Comparison of ENCODE assay signal across 23 cellular contexts in the genomic region with DNA sequence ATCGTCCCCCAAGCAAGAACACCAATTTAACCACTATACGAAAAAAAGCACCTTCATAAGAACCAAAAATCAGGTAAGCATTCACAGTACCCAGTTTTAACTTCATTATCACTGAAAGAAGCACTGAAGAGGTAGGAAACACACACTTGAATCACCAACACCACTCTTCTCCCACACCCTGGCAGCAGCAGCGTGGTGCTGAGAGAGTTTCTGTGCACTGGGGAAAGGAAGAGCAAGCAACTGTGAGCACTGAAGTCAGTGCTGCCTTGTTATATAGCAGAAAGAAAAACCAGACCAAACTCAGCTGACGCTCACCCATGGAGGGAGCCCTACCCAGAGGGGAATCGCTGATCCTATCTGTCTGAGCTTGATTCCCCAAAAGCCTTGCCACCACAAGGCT.
DNase-seq lines count a peak whose midpoint lies in the region; ATAC-seq and TF ChIP-seq lines count a peak whose summit lies in the region.
"Had no signal": no experiment of that assay in that cellular context is flagged by ENCODE, and none has a peak within 500 bp of the region (broad histone marks: within the 10 kb centered on the region; RNA-seq: fewer than 3 reads in every experiment).

No MANE protein-coding gene starts in this region.

- no peak overlapping the region for H2BK12ac ChIP-seq in mesenchymal stem cell (ENCODE audit: low read length in 2 of 2)

- H2BK5ac ChIP-seq in mesenchymal stem cell (ENCODE audit: low read depth, low read length, poor library complexity, severe bottlenecking), result no peak overlapping the region

- H3K23ac ChIP-seq in mesenchymal stem cell (ENCODE audit: low read length in 2 of 2), result no peak overlapping the region

- no peak overlapping the region for H2BK15ac ChIP-seq in mesenchymal stem cell (ENCODE audit: low read depth, poor library complexity, severe bottlenecking)

- H4K91ac ChIP-seq in mesenchymal stem cell (ENCODE audit: low read length), result no peak overlapping the region

- H3K27me3 Mint-ChIP-seq in activated CD8-positive, alpha-beta T cell treated with anti-CD3 and anti-CD28 coated beads for 36 hours, result no peaks in the 10 kb centered on the region
- H3K27me3 Mint-ChIP-seq: CD4-positive, alpha-beta memory T cell; CD4-positive, CD25-positive, alpha-beta regulatory T cell had no signal

- POLR2A ChIA-PET in activated CD8-positive, alpha-beta T cell treated with anti-CD3 and anti-CD28 coated beads for 36 hours (lab: Charles Lee), result no interaction called here

- CTCF ChIA-PET in activated CD8-positive, alpha-beta T cell treated with anti-CD3 and anti-CD28 coated beads for 36 hours (lab: Charles Lee), result interaction anchor here (1.6 to 2.3 kb wide), 2 partner anchors 12 to 125 kb away, joined by 3 to 5 read pairs; no protein-coding TSS in a partner anchor

- no peak overlapping the region for H3K18ac ChIP-seq in mesenchymal stem cell (ENCODE audit: low read depth in 1 of 2, low read length in 2 of 2)

- peaks cover 4% of the 10 kb centered on the region for H3K79me1 ChIP-seq in mesenchymal stem cell (replicated peaks; ENCODE audit: low read length, poor library complexity, severe bottlenecking)

- H2AK5ac ChIP-seq in mesenchymal stem cell (ENCODE audit: low read length, severe bottlenecking), result no peak overlapping the region

- H3K9me3 Mint-ChIP-seq in activated CD8-positive, alpha-beta T cell treated with anti-CD3 and anti-CD28 coated beads for 36 hours, result peaks cover 7% of the 10 kb centered on the region

- H2BK120ac ChIP-seq in mesenchymal stem cell (ENCODE audit: low read depth, low read length), result no peak overlapping the region

- TF ChIP-seq CTCF in thoracic aorta (IDR thresholded peaks at IDR 0.05), result no peak
- no peak for TF ChIP-seq CTCF in activated CD8-positive, alpha-beta T cell treated with anti-CD3 and anti-CD28 coated beads for 36 hours (IDR thresholded peaks at IDR 0.05)

- no peaks in the 10 kb centered on the region for H3K4me1 Mint-ChIP-seq in activated CD8-positive, alpha-beta T cell treated with anti-CD3 and anti-CD28 coated beads for 36 hours (ENCODE audit: low read depth)
- H3K4me1 Mint-ChIP-seq: CD4-positive, alpha-beta memory T cell; CD4-positive, CD25-positive, alpha-beta regulatory T cell; CD8-positive, alpha-beta memory T cell had no signal

- H3K9me3 ChIP-seq in thoracic aorta (no peaks in the 10 kb centered on the region), mesenchymal stem cell (ENCODE audit: control insufficient read depth, low read length) (peaks cover 11% of the 10 kb centered on the region)
- H3K9me3 ChIP-seq: BE2C had no signal

- H3K4me3 ChIP-seq in thoracic aorta (no peak overlapping the region), mesenchymal stem cell (ENCODE audit: insufficient read depth in 1 of 2, low read depth in 1 of 2, low read length in 2 of 2) (no peak overlapping the region)
- H3K4me3 ChIP-seq: BLaER1, GM12878 had no signal

- H3K27me3 ChIP-seq in thoracic aorta (replicated peaks; ENCODE audit: insufficient read depth), result no peaks in the 10 kb centered on the region
- no peaks in the 10 kb centered on the region for H3K27me3 ChIP-seq in mesenchymal stem cell (ENCODE audit: control insufficient read depth in 1 of 2, insufficient read depth in 1 of 2, low read length in 2 of 2)
- H3K27me3 ChIP-seq: BE2C, BLaER1 had no signal

- DNase-seq in head of caudate nucleus, result peak in 28 of 42 donors; percentile 5 to 68 (median 29)
- no peak for DNase-seq in thoracic aorta (ENCODE audit: low spot score)
- no peak for DNase-seq in activated CD8-positive, alpha-beta T cell treated with anti-CD3 and anti-CD28 coated beads for 36 hours
- no peak for DNase-seq in mesenchymal stem cell
- DNase-seq in posterior vena cava (ENCODE audit: low spot score), result no peak
- DNase-seq: 8988T; ACHN; BE2C; C1 segment of cervical spinal cord; CD4-positive, alpha-beta memory T cell; CD4-positive, CD25-positive, alpha-beta regulatory T cell; CD8-positive, alpha-beta memory T cell; COR-L47; DMS 273 treated with DMSO at 0.1 percent for 48 hours; DMS153; DMS53; DMS79; DND-41; EL; GDM1 had no signal

- no peak overlapping the region for H3K14ac ChIP-seq in mesenchymal stem cell (ENCODE audit: low read length in 2 of 2)

- no peak overlapping the region for H3K9ac ChIP-seq in mesenchymal stem cell (ENCODE audit: low read length)
- H3K9ac ChIP-seq: BLaER1 had no signal

- H3K36me3 ChIP-seq in thoracic aorta, result no peaks in the 10 kb centered on the region
- peaks cover 11 to 16% of the 10 kb centered on the region in 2 experiments for H3K36me3 ChIP-seq in mesenchymal stem cell (ENCODE audit: control insufficient read depth in 1 of 2, insufficient read depth in 2 of 2, low read depth in 1 of 2, low read length in 2 of 2)

- WGBS in mesenchymal stem cell, result 94% methylated on average over 5 of the region's 5 CpGs

- peak; percentile 13 for ATAC-seq in thoracic aorta (ENCODE audit: insufficient number of reproducible peaks, low FRiP score, low read depth)
- no peak for ATAC-seq in activated CD8-positive, alpha-beta T cell treated with anti-CD3 and anti-CD28 coated beads for 36 hours
- ATAC-seq: GM12878 had no signal

- H3K4me2 ChIP-seq in mesenchymal stem cell (ENCODE audit: low read length, poor library complexity, severe bottlenecking), result no peak overlapping the region
- H3K4me2 ChIP-seq: BLaER1 had no signal

- H3K4ac ChIP-seq in mesenchymal stem cell (ENCODE audit: low read depth in 1 of 2, low read length in 2 of 2), result no peak overlapping the region

- no peak overlapping the region for H2AFZ ChIP-seq in mesenchymal stem cell (ENCODE audit: low read depth, low read length)

- H3K4me3 Mint-ChIP-seq in activated CD8-positive, alpha-beta T cell treated with anti-CD3 and anti-CD28 coated beads for 36 hours, result no peak overlapping the region
- H3K4me3 Mint-ChIP-seq: CD14-positive monocyte; CD4-positive, alpha-beta memory T cell; CD4-positive, CD25-positive, alpha-beta regulatory T cell; CD8-positive, alpha-beta memory T cell had no signal

- peak overlapping the region; percentile 53 to 63 for H3K27ac ChIP-seq in thoracic aorta
- H3K27ac ChIP-seq in mesenchymal stem cell (ENCODE audit: low read length, poor library complexity, severe bottlenecking), result no peak overlapping the region
- H3K27ac ChIP-seq: BLaER1 had no signal

- H3K27ac Mint-ChIP-seq in activated CD8-positive, alpha-beta T cell treated with anti-CD3 and anti-CD28 coated beads for 36 hours, result no peak overlapping the region
- H3K27ac Mint-ChIP-seq: CD4-positive, alpha-beta memory T cell; CD4-positive, CD25-positive, alpha-beta regulatory T cell; CD8-positive, alpha-beta memory T cell had no signal

- intact Hi-C loops in head of caudate nucleus (cut with DNase I) (no loop called here), posterior vena cava (cut with DNase I) (no loop called here)
- intact Hi-C loops in activated CD8-positive, alpha-beta T cell treated with anti-CD3 and anti-CD28 coated beads for 36 hours (cut with micrococcal nuclease), result no loop called here

- H3K4me1 ChIP-seq in thoracic aorta (ENCODE audit: control insufficient read depth in 1 of 2, low read depth in 2 of 2) (peaks cover 0 to 25% of the 10 kb centered on the region in 2 donors), mesenchymal stem cell (ENCODE audit: control insufficient read depth, insufficient read depth, low read depth, low read length) (no peaks in the 10 kb centered on the region)
- H3K4me1 ChIP-seq: BE2C, BLaER1 had no signal

- no peak overlapping the region for H4K8ac ChIP-seq in mesenchymal stem cell (ENCODE audit: low read length)

- peaks cover 10% of the 10 kb centered on the region for H3K36me3 Mint-ChIP-seq in activated CD8-positive, alpha-beta T cell treated with anti-CD3 and anti-CD28 coated beads for 36 hours (ENCODE audit: low read depth)
- H3K36me3 Mint-ChIP-seq: CD4-positive, CD25-positive, alpha-beta regulatory T cell had no signal

Comparison
In these comparisons a context has a peak if more than half of its experiments do, and no peak if none do; other contexts are left out.
1. DNase-seq: peak in head of caudate nucleus (28 of 42); none in thoracic aorta (single experiment), activated CD8-positive, alpha-beta T cell treated with anti-CD3 and anti-CD28 coated beads for 36 hours (single experiment), mesenchymal stem cell (single experiment) and posterior vena cava (single experiment).